ENCODE assay signal across 1 cellular context in the genomic region with DNA sequence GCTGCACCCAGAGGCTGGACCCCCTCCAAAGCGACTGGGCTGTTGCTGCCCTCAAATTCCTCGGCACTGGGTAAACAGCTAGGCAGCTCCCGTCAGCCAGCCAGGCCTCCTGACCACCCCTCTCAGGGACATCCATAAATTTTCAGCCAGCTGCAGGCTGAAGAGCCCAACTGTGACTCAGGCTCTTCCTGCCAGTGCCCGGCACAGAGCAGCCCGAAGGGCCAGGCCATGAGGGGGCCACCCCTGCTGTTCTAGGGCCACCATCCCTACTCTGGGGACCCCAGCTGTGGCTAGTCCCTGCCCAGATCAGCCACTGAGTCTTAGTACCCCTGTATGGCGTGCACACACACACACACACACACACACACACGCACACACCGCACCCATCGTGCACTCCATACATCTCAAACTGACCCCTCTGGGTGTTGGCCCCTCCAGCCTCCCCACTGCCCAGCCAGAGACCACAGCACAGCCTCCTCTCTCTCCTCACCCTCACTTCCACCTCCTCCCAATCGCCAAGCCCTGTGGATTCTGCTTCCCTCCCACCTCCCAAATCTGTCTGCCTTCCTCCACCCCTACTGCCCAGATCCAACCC.
TF ChIP-seq lines count a peak whose summit lies in the region.

No MANE protein-coding gene starts in this region.

TF ChIP-seq in GM12878, 131 proteins besides CTCF, POLR2A, EP300 and RAD21:
- TF ChIP-seq, protein P1, sequence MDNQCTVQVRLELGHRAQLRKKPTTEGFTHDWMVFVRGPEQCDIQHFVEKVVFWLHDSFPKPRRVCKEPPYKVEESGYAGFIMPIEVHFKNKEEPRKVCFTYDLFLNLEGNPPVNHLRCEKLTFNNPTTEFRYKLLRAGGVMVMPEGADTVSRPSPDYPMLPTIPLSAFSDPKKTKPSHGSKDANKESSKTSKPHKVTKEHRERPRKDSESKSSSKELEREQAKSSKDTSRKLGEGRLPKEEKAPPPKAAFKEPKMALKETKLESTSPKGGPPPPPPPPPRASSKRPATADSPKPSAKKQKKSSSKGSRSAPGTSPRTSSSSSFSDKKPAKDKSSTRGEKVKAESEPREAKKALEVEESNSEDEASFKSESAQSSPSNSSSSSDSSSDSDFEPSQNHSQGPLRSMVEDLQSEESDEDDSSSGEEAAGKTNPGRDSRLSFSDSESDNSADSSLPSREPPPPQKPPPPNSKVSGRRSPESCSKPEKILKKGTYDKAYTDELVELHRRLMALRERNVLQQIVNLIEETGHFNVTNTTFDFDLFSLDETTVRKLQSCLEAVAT (IDR thresholded peaks at IDR 0.05) = peak; percentile 82
- no peak for TF ChIP-seq FOXK2 (IDR thresholded peaks at IDR 0.05)
- no peak for TF ChIP-seq IRF4 (IDR thresholded peaks at IDR 0.05; ENCODE audit: low read depth, low read length)
- TF ChIP-seq HDGF (IDR thresholded peaks at IDR 0.05) = peak; percentile 86
- no peak for TF ChIP-seq PML (IDR thresholded peaks at IDR 0.05; ENCODE audit: low read length)
